Comparison of ENCODE assay signal across 34 cellular contexts in genomic region chr3:186638259-186638658, GRCh38. TPM values are rescaled to one million over a fixed set of nuclear protein-coding genes. Genes with fewer than 3 reads are reported as not detected.
"Had no signal": no experiment of that assay in that cellular context is flagged by ENCODE, and none has a peak within 500 bp of the region (broad histone marks: within the 10 kb centered on the region; RNA-seq: fewer than 3 reads in every experiment).

No MANE protein-coding gene starts in this region.

- ATAC-seq: activated CD8-positive, alpha-beta T cell treated with anti-CD3 and anti-CD28 coated beads for 36 hours; activated T-cell treated with anti-CD3 and anti-CD28 coated beads, Interleukin-2, amount 50 U/mL, for 72 hours; activated T-helper 17 cell treated with anti-CD3 and anti-CD28 coated beads, Interleukin-2, amount 50 U/mL, for 72 hours; PC-3 had no signal

- H3K4me1 ChIP-seq: Peyer's patch, SJSA1 had no signal

- H3K36me3 ChIP-seq: cardiac muscle cell, Peyer's patch, SJSA1 had no signal

- DNase-seq: activated CD4-positive, alpha-beta T cell treated with anti-CD3 and anti-CD28 coated beads, Interleukin-2, amount 10 ng/mL, durations not matched to agents 24 days and 14 days; activated CD4-positive, alpha-beta T cell treated with anti-CD3 and anti-CD28 coated beads, Interleukin-2, amount 50 U/mL, for 4 hours; activated CD8-positive, alpha-beta T cell treated with anti-CD3 and anti-CD28 coated beads for 36 hours; activated effector memory CD4-positive, alpha-beta T cell treated with anti-CD3 and anti-CD28 coated beads, Interleukin-2, amount 50 U/mL, for 16 hours; activated naive CD4-positive, alpha-beta T cell; activated naive CD4-positive, alpha-beta T cell treated with anti-CD3 and anti-CD28 coated beads, Interleukin-2, amount 50 U/mL, for 16 hours; activated naive CD8-positive, alpha-beta T cell treated with anti-CD3 and anti-CD28 coated beads for 36 hours; activated T-cell treated with anti-CD3 and anti-CD28 coated beads, Interleukin-2, amount 50 U/mL, for 1 hour; activated T-cell treated with anti-CD3 and anti-CD28 coated beads, Interleukin-2, amount 50 U/mL, for 72 hours; amniotic stem cell; aorta; MM.1S; MV-4-11; NCI-H1092; NCI-H1417; NCI-H146; NCI-H187; NCI-H2029 treated with DMSO at 0.1 percent for 48 hours; NCI-H2107; NCI-H226; NCI-H510A treated with DMSO at 0.1 percent for 48 hours; NCI-H526 treated with DMSO at 0.1 percent for 48 hours; NK-92 treated with Interleukin-12 subunit alpha and Interleukin-12 subunit beta, amount 100 ng/mL, for 24 hours; PC-3; Peyer's patch; RPMI8226; SHP77 treated with DMSO at 0.1 percent for 48 hours; SK-N-SH had no signal

- H3K9me3 ChIP-seq: Peyer's patch, SJSA1, SK-N-SH had no signal

- H3K27ac ChIP-seq: cardiac muscle cell, KMS-11, Peyer's patch, SJSA1 had no signal

- H3K27me3 ChIP-seq: cardiac muscle cell, Peyer's patch, SJSA1 had no signal

- H3K4me3 ChIP-seq: cardiac muscle cell, Peyer's patch, SJSA1 had no signal

RNA-seq across cellular contexts. Expression of gene FETUB, which starts 1.9 kb away (rescaled TPM):
- total RNA-seq: activated CD4-positive, alpha-beta T cell treated with anti-CD3 and anti-CD28 coated beads, Interleukin-2, amount 10 ng/mL, durations not matched to agents 24 days and 14 days; activated CD8-positive, alpha-beta memory T cell treated with anti-CD3 and anti-CD28 coated beads for 36 hours; activated CD8-positive, alpha-beta T cell treated with anti-CD3 and anti-CD28 coated beads for 36 hours; activated naive CD8-positive, alpha-beta T cell treated with anti-CD3 and anti-CD28 coated beads for 36 hours; activated T-cell treated with anti-CD3 and anti-CD28 coated beads, Interleukin-2, amount 50 U/mL, for 72 hours; activated T-helper 17 cell treated with anti-CD3 and anti-CD28 coated beads, Interleukin-2, amount 50 U/mL, for 72 hours; aorta; cardiac muscle cell; PC-3; Peyer's patch; SJSA1 had no signal

RNA-seq across cellular contexts. Expression of gene AHSG, which starts 25.4 kb away (rescaled TPM):
- total RNA-seq: activated CD4-positive, alpha-beta T cell treated with anti-CD3 and anti-CD28 coated beads, Interleukin-2, amount 10 ng/mL, durations not matched to agents 24 days and 14 days; activated CD8-positive, alpha-beta memory T cell treated with anti-CD3 and anti-CD28 coated beads for 36 hours; activated CD8-positive, alpha-beta T cell treated with anti-CD3 and anti-CD28 coated beads for 36 hours; activated naive CD8-positive, alpha-beta T cell treated with anti-CD3 and anti-CD28 coated beads for 36 hours; activated T-helper 17 cell treated with anti-CD3 and anti-CD28 coated beads, Interleukin-2, amount 50 U/mL, for 72 hours; aorta; cardiac muscle cell; LHCN-M2; PC-3; Peyer's patch; SJSA1 had no signal

RNA-seq across cellular contexts. Expression of gene HRG, which starts 27.6 kb away (rescaled TPM):
- total RNA-seq: activated CD4-positive, alpha-beta T cell treated with anti-CD3 and anti-CD28 coated beads, Interleukin-2, amount 10 ng/mL, durations not matched to agents 24 days and 14 days; activated CD8-positive, alpha-beta memory T cell treated with anti-CD3 and anti-CD28 coated beads for 36 hours; activated CD8-positive, alpha-beta T cell treated with anti-CD3 and anti-CD28 coated beads for 36 hours; activated naive CD8-positive, alpha-beta T cell treated with anti-CD3 and anti-CD28 coated beads for 36 hours; activated T-cell treated with anti-CD3 and anti-CD28 coated beads, Interleukin-2, amount 50 U/mL, for 72 hours; activated T-helper 17 cell treated with anti-CD3 and anti-CD28 coated beads, Interleukin-2, amount 50 U/mL, for 72 hours; aorta; cardiac muscle cell; PC-3; Peyer's patch; SJSA1 had no signal
